In genomic region chr13:23516190-23516589, GRCh38 we compare ENCODE assay signal across 15 cellular contexts.
"Had no signal": no experiment of that assay in that cellular context is flagged by ENCODE, and none has a peak within 500 bp of the region (broad histone marks: within the 10 kb centered on the region; RNA-seq: fewer than 3 reads in every experiment).

No MANE protein-coding gene starts in this region.

- H3K9me3 ChIP-seq: breast epithelium, left lung, tibial nerve had no signal

- DNase-seq: activated CD4-positive, alpha-beta T cell treated with anti-CD3 and anti-CD28 coated beads, Interleukin-2, amount 50 U/mL, for 48 hours; amygdala; cerebellar nuclear complex; effector memory CD4-positive, alpha-beta T cell; islet precursor cell; left lung; natural killer cell; stimulated activated CD4-positive, alpha-beta T cell treated with anti-CD3 and anti-CD28 coated beads, Interleukin-15, amount 100 ng/mL, for 24 hours; stimulated activated CD4-positive, alpha-beta T cell treated with anti-CD3 and anti-CD28 coated beads, Interleukin-4, amount 100 ng/mL, for 24 hours; stimulated activated naive CD4-positive, alpha-beta T cell; T1000; WERI-Rb-1 had no signal

- ATAC-seq: left lung had no signal

- H3K4me1 ChIP-seq: breast epithelium, left lung had no signal

- H3K36me3 ChIP-seq: breast epithelium, left lung, tibial nerve, WERI-Rb-1 had no signal

- H3K27me3 ChIP-seq: breast epithelium, left lung, tibial nerve had no signal

- H3K4me3 ChIP-seq: breast epithelium, left lung, SK-N-MC, tibial nerve had no signal

- H3K27ac ChIP-seq: breast epithelium, left lung, SK-N-MC, tibial nerve, WERI-Rb-1 had no signal
